In genomic region chr6:17589402-17590116, GRCh38 we compare ENCODE assay signal across 1 cellular context.
TF ChIP-seq lines count a peak whose summit lies in the region.

No MANE protein-coding gene starts in this region.

TF ChIP-seq in WTC11, 78 proteins besides CTCF, POLR2A, EP300 and RAD21 (continued from another document):
- TF ChIP-seq ATF3 (CRISPR knock-in tag; conservative IDR thresholded peaks at IDR 0.05) (no peak), ZNF423 (CRISPR knock-in tag; IDR thresholded peaks at IDR 0.05) (no peak)
